ENCODE assay signal across 2 cellular contexts in genomic region chr1:168601051-168601450, GRCh38.
A peak's percentile ranks its signal among the peaks of the same experiment; 100 is the strongest.
TF ChIP-seq lines count a peak whose summit lies in the region.

No MANE protein-coding gene starts in this region.

TF ChIP-seq in SK-N-SH treated with all-trans-retinoic acid at 6 μM for 48 hours, 23 proteins besides CTCF, POLR2A, EP300 and RAD21 (continued from another document):
- TF ChIP-seq POU6F1 (CRISPR knock-in tag; IDR thresholded peaks at IDR 0.05; ENCODE audit: borderline replicate concordance, low read depth) (peak; percentile 29; the same call in 1 of the 2 replicates), PPARA (CRISPR knock-in tag; IDR thresholded peaks at IDR 0.05; ENCODE audit: borderline replicate concordance) (no peak), ZNF8 (CRISPR knock-in tag; IDR thresholded peaks at IDR 0.05) (no peak), ESRRG (CRISPR knock-in tag; IDR thresholded peaks at IDR 0.05) (no peak), ZNF70 (CRISPR knock-in tag; IDR thresholded peaks at IDR 0.05) (no peak), ISL1 (CRISPR knock-in tag; IDR thresholded peaks at IDR 0.05) (no peak), BACH2 (CRISPR knock-in tag; IDR thresholded peaks at IDR 0.05; ENCODE audit: borderline replicate concordance) (no peak), ZC3H10 (CRISPR knock-in tag; IDR thresholded peaks at IDR 0.05) (peak; percentile 97), CSRNP3 (CRISPR knock-in tag; IDR thresholded peaks at IDR 0.05) (no peak), ARNTL (CRISPR knock-in tag; IDR thresholded peaks at IDR 0.05; ENCODE audit: borderline replicate concordance, low read depth) (no peak), TOX (CRISPR knock-in tag; IDR thresholded peaks at IDR 0.05; ENCODE audit: borderline replicate concordance) (peak; percentile 88; the same call in 1 of the 2 replicates)

TF ChIP-seq in WTC11, 78 proteins besides CTCF, POLR2A, EP300 and RAD21 (continued from another document):
- TF ChIP-seq FOXP4 (CRISPR knock-in tag; IDR thresholded peaks at IDR 0.05): no peak
- no peak for TF ChIP-seq ZNF317 (CRISPR knock-in tag; IDR thresholded peaks at IDR 0.05; ENCODE audit: borderline replicate concordance, low read depth)
- TF ChIP-seq USF1 (CRISPR knock-in tag; IDR thresholded peaks at IDR 0.05): no peak
- no peak for TF ChIP-seq FOXJ3 (CRISPR knock-in tag; IDR thresholded peaks at IDR 0.05; ENCODE audit: borderline replicate concordance)
- TF ChIP-seq ETV6 (CRISPR knock-in tag; IDR thresholded peaks at IDR 0.05): no peak
- no peak for TF ChIP-seq NR2C2 (CRISPR knock-in tag; IDR thresholded peaks at IDR 0.05)
- no peak for TF ChIP-seq ZBTB43 (CRISPR knock-in tag; IDR thresholded peaks at IDR 0.05)
- TF ChIP-seq IRF2 (CRISPR knock-in tag; IDR thresholded peaks at IDR 0.05; ENCODE audit: borderline replicate concordance, low read depth): no peak
- no peak for TF ChIP-seq USF2 (CRISPR knock-in tag; IDR thresholded peaks at IDR 0.05)
- no peak for TF ChIP-seq MAX (CRISPR knock-in tag; IDR thresholded peaks at IDR 0.05)
- TF ChIP-seq SMAD4 (CRISPR knock-in tag; IDR thresholded peaks at IDR 0.05): no peak
- no peak for TF ChIP-seq ATF2 (CRISPR knock-in tag; IDR thresholded peaks at IDR 0.05; ENCODE audit: borderline replicate concordance, low read depth)
- TF ChIP-seq CREM (CRISPR knock-in tag; IDR thresholded peaks at IDR 0.05): no peak
- TF ChIP-seq ZNF232 (CRISPR knock-in tag; IDR thresholded peaks at IDR 0.05): no peak
- TF ChIP-seq ZSCAN18 (CRISPR knock-in tag; IDR thresholded peaks at IDR 0.05): no peak
